14 cellular contexts compared by ENCODE assay signal in the genomic region with DNA sequence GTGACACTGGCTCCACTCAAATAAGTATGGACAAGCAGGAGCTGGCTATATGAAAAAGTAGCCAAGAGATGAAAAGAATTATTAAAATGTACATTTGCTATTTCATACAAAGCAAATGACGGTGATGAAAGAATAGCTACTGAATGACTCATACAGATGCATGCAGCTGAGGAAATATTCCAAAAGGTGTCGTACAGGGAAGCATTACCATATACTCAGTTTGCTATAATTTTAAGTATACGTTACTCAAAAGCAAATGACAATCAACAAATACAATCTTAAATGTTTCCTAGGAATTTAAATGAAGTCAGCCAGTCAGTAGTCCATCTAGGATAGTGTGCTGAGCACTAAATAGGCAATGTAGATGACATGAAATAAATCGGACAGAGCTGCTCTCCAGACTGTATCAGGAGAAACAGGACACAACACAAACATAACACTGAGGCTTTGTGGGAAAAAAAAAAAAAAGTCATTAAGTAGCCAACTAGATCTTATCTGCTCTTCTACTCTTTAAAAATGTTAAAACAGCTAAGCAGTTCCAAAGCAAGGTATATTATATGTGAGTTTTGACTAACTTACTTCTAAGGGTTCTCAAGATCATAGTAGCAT.
A peak's percentile ranks its signal among the peaks of the same experiment; 100 is the strongest.
DNase-seq lines count a peak whose midpoint lies in the region; TF ChIP-seq lines count a peak whose summit lies in the region.
"Had no signal": no experiment of that assay in that cellular context is flagged by ENCODE, and none has a peak within 500 bp of the region (broad histone marks: within the 10 kb centered on the region; RNA-seq: fewer than 3 reads in every experiment).

No MANE protein-coding gene starts in this region.

- peaks cover 73% of the 10 kb centered on the region for H3K36me3 ChIP-seq in OCI-LY7 (ENCODE audit: insufficient read depth, low read length)
- peaks cover 24% of the 10 kb centered on the region for H3K36me3 ChIP-seq in osteoblast (ENCODE audit: insufficient read depth, low read length)
- peaks cover 27% of the 10 kb centered on the region for H3K36me3 ChIP-seq in effector memory CD4-positive, alpha-beta T cell (ENCODE audit: control insufficient read depth, insufficient read depth, low read length)

- CTCF ChIA-PET in OCI-LY7 (lab: Charles Lee; ENCODE audit: unreplicated experiment) = no interaction called here

- no peaks in the 10 kb centered on the region for H3K27me3 ChIP-seq in osteoblast (ENCODE audit: insufficient read depth, low read length)
- H3K27me3 ChIP-seq in effector memory CD4-positive, alpha-beta T cell (replicated peaks; ENCODE audit: control insufficient read depth, insufficient read depth, low read length, poor library complexity, severe bottlenecking) = no peaks in the 10 kb centered on the region

- H3K79me2 ChIP-seq in OCI-LY7 (ENCODE audit: insufficient read depth, low read depth, low read length) (no peaks in the 10 kb centered on the region), osteoblast (ENCODE audit: insufficient read depth, low read length) (peaks cover 10% of the 10 kb centered on the region)

- TSS peak; percentile 41 for BruUV-seq in OCI-LY7 (replicated peaks; lab: Mats Ljungman, UMichigan)

- TF ChIP-seq CTCF in OCI-LY7 (conservative IDR thresholded peaks at IDR 0.05; ENCODE audit: low read length) (no peak), osteoblast (IDR thresholded peaks at IDR 0.05; ENCODE audit: extremely low read depth, low read depth, low read length) (no peak)

- intact Hi-C loops in OCI-LY7 (cut with micrococcal nuclease; ENCODE audit: unreplicated experiment) = no loop called here

- H3K4me1 ChIP-seq in OCI-LY7 (ENCODE audit: insufficient read depth, low read length, poor library complexity, severe bottlenecking) (no peaks in the 10 kb centered on the region), osteoblast (ENCODE audit: insufficient read depth, low read length) (peaks cover 8% of the 10 kb centered on the region)
- no peaks in the 10 kb centered on the region for H3K4me1 ChIP-seq in effector memory CD4-positive, alpha-beta T cell (ENCODE audit: control insufficient read depth, insufficient read depth, low read length, poor library complexity, severe bottlenecking)
- H3K4me1 ChIP-seq: prostate gland had no signal

- POLR2A ChIA-PET in OCI-LY7 (lab: Charles Lee) = interaction anchor here (0.6 kb wide), 2 partner anchors 17 to 180 kb away, joined by 4 to 5 read pairs; no protein-coding TSS in a partner anchor

- H3K27ac ChIP-seq in OCI-LY7 (ENCODE audit: low read depth, low read length, poor library complexity, severe bottlenecking) (no peak overlapping the region), osteoblast (ENCODE audit: low read depth, low read length) (peak overlapping the region; percentile 36)
- no peak overlapping the region for H3K27ac ChIP-seq in effector memory CD4-positive, alpha-beta T cell (ENCODE audit: insufficient read depth, low read length, poor library complexity, severe bottlenecking)
- H3K27ac ChIP-seq: prostate gland had no signal

- H4K20me1 ChIP-seq in OCI-LY7 (ENCODE audit: insufficient read depth, low read length) (no peaks in the 10 kb centered on the region), osteoblast (ENCODE audit: insufficient read depth, low read length) (peaks cover 8% of the 10 kb centered on the region)

- H2AFZ ChIP-seq in OCI-LY7 (ENCODE audit: low read length) (no peak overlapping the region), osteoblast (ENCODE audit: low read length) (no peak overlapping the region)

- DNase-seq in DMS53 treated with DMSO at 0.1 percent for 48 hours (lab: John Stamatoyannopoulos, UW; ENCODE audit: unreplicated experiment) = peak; percentile 28
- DNase-seq in OCI-LY7 (ENCODE audit: low spot score) = no peak
- peak; percentile 42 to 77 for DNase-seq in dermis microvascular lymphatic vessel endothelial cell (ENCODE audit: low read depth in 2 of 2)
- no peak for DNase-seq in osteoblast (ENCODE audit: insufficient read length, low spot score, missing footprints)
- DNase-seq in effector memory CD4-positive, alpha-beta T cell = no peak
- DNase-seq in middle frontal gyrus (ENCODE audit: extremely low spot score, low spot score) = no peak
- DNase-seq in NCI-H524 treated with DMSO at 0.1 percent for 48 hours (lab: John Stamatoyannopoulos, UW) = no peak
- no peak for DNase-seq in epidermal melanocyte (ENCODE audit: insufficient read length, low spot score)
- DNase-seq: activated CD4-positive, CD25-positive, alpha-beta regulatory T cell; activated T-cell treated with anti-CD3 and anti-CD28 coated beads, Interleukin-2, amount 50 U/mL, for 1 hour; CD8-positive, alpha-beta T cell; KBM-7; stimulated activated naive B cell treated with anti-CD40 and anti-IgM and Interleukin-4, amounts not matched to agents 10 μg/mL and 1 μg/mL and 100 μg/mL, for 72 hours had no signal

- H3K4me2 ChIP-seq in OCI-LY7 (ENCODE audit: low read length) (no peak overlapping the region), osteoblast (ENCODE audit: insufficient read depth, low read length) (no peak overlapping the region)

- H3K9me3 ChIP-seq in OCI-LY7 (ENCODE audit: low read length) (no peaks in the 10 kb centered on the region), osteoblast (ENCODE audit: low read depth, low read length) (no peaks in the 10 kb centered on the region)
- no peaks in the 10 kb centered on the region for H3K9me3 ChIP-seq in effector memory CD4-positive, alpha-beta T cell (ENCODE audit: control insufficient read depth, low read length)
- H3K9me3 ChIP-seq: prostate gland had no signal

- H3K4me3 ChIP-seq in OCI-LY7 (ENCODE audit: low read depth, low read length, poor library complexity, severe bottlenecking) (no peak overlapping the region), osteoblast (ENCODE audit: insufficient read depth, low read length) (no peak overlapping the region)
- no peak overlapping the region for H3K4me3 ChIP-seq in effector memory CD4-positive, alpha-beta T cell (ENCODE audit: insufficient read depth, low read depth, low read length, poor library complexity, severe bottlenecking)
- H3K4me3 ChIP-seq: prostate gland had no signal

- no peaks in the 10 kb centered on the region for H3K9me2 ChIP-seq in OCI-LY7 (ENCODE audit: insufficient read depth, low read length)

Comparison
In these comparisons a context has a peak if more than half of its experiments do, and no peak if none do; other contexts are left out.
1. DNase-seq: peak in DMS53 treated with DMSO at 0.1 percent for 48 hours (single experiment) and dermis microvascular lymphatic vessel endothelial cell (2 of 2); none in OCI-LY7 (single experiment), osteoblast (single experiment), effector memory CD4-positive, alpha-beta T cell (0 of 3), middle frontal gyrus (single experiment), NCI-H524 treated with DMSO at 0.1 percent for 48 hours (single experiment) and epidermal melanocyte (single experiment).